In the genomic region with DNA sequence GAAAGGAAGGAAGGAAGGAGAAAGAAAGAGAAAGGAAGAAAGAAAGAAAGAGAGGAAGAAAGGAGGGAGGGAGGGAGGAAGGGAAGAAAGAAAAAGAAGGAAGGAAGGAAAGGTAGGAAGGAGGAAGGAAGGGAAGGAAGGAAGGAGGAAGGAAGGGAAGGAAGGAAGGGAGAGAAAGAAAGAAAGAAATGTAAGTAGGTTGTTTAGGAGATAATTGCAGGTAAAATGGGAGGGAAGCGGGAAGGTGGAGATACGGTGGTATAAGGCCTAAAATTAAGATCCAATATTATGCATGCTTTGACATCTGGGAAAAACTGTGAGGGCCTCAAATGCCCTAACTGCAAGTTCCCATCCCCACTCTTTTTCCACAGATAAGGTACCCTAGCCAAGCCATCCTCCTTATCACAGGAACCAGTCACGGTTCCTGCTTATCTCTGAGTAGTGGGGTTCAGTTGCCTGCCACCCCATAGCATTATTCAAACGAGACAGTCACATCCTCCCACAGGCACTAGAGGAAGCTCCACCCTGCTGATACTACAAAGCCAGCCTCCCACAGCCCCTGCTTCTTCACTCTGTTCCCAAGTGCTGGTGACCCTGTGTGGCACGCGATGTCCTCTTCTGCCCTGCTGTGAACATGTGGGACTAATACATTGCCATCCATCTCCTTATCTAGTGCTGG, we compare ENCODE assay signal across 12 cellular contexts. TPM values are rescaled to one million over a fixed set of nuclear protein-coding genes. Genes with fewer than 3 reads are reported as not detected.
DNase-seq lines count a peak whose midpoint lies in the region; ATAC-seq, FAIRE-seq and TF ChIP-seq lines count a peak whose summit lies in the region.
"Had no signal": no experiment of that assay in that cellular context is flagged by ENCODE, and none has a peak within 500 bp of the region (broad histone marks: within the 10 kb centered on the region; RNA-seq: fewer than 3 reads in every experiment).

No MANE protein-coding gene starts in this region.

- CTCF ChIA-PET in T-cell (lab: Charles Lee) (no interaction called here), endothelial cell of umbilical vein (lab: Charles Lee) (interaction anchor here (0.9 to 2.8 kb wide), 3 partner anchors 16 to 597 kb away, joined by 3 to 11 read pairs (median 3); no protein-coding TSS in a partner anchor)

- peak overlapping the region; percentile 89 to 95 for H3K27ac Mint-ChIP-seq in T-cell

- H3K4me1 ChIP-seq in endothelial cell of umbilical vein (ENCODE audit: control insufficient read depth, extremely low read depth, insufficient read depth, low read length): peaks cover 17% of the 10 kb centered on the region

- H3K4me1 Mint-ChIP-seq in T-cell: peaks cover 81 to 83% (median 81%) of the 10 kb centered on the region in 3 donors

- H2AFZ ChIP-seq in endothelial cell of umbilical vein (ENCODE audit: low read depth, low read length): peak overlapping the region; percentile 1

- FAIRE-seq in endothelial cell of umbilical vein (lab: Jason Lieb, UNC): peak; percentile 77
- FAIRE-seq: frontal cortex, GM18507 had no signal

- no peaks in the 10 kb centered on the region for H3K9me3 ChIP-seq in endothelial cell of umbilical vein (replicated peaks; ENCODE audit: control insufficient read depth, insufficient read depth, low read length)

- H3K4me2 ChIP-seq in endothelial cell of umbilical vein (ENCODE audit: insufficient read depth, low read length): no peak overlapping the region

- H3K27ac ChIP-seq in endothelial cell of umbilical vein (ENCODE audit: insufficient read depth, low read depth, low read length): no peak overlapping the region

- TF ChIP-seq CTCF in endothelial cell of umbilical vein (IDR thresholded peaks at IDR 0.05; ENCODE audit: extremely low read depth in 1 of 2, insufficient read depth in 1 of 2, low read depth in 1 of 2, low read length in 2 of 2): no peak

- H3K4me3 ChIP-seq in endothelial cell of umbilical vein (replicated peaks in 1 of 3; ENCODE audit: insufficient read depth in 1 of 3, low read depth in 1 of 3, low read length in 3 of 3): no peak overlapping the region

- H3K36me3 Mint-ChIP-seq in T-cell: no peaks in the 10 kb centered on the region

- intact Hi-C loops in endothelial cell of umbilical vein (cut with micrococcal nuclease): no loop called here

- no TSS peak for BruUV-seq in endothelial cell of umbilical vein (replicated peaks; lab: Mats Ljungman, UMichigan)

- no peaks in the 10 kb centered on the region for H4K20me1 ChIP-seq in endothelial cell of umbilical vein (replicated peaks; ENCODE audit: control insufficient read depth, extremely low read depth, insufficient read depth, low read length)

- dilution Hi-C loops in endothelial cell of umbilical vein (cut with MboI; ENCODE audit: extremely low pct_ligation_motif_present, low sequenced_read_pairs): no loop called here

- peak overlapping the region in 2 of 3 donors; percentile 38 to 82 for H3K4me3 Mint-ChIP-seq in T-cell

- POLR2A ChIA-PET in T-cell (lab: Charles Lee) (interaction anchor here in 1 of 2 donors (0.7 kb wide), 1 partner anchor 653 kb away, joined by 13 read pairs; no protein-coding TSS in a partner anchor), endothelial cell of umbilical vein (lab: Charles Lee) (no interaction called here)

- H3K9me1 ChIP-seq in endothelial cell of umbilical vein (replicated peaks; ENCODE audit: control insufficient read depth, extremely low read depth, insufficient read depth, low read length): no peaks in the 10 kb centered on the region

- peak; percentile 69 to 78 (median 75) for ATAC-seq in T-cell (replicated peaks in 1 of 4)

- no peaks in the 10 kb centered on the region for H3K36me3 ChIP-seq in endothelial cell of umbilical vein (ENCODE audit: control insufficient read depth in 2 of 2, extremely low read depth in 1 of 2, insufficient read depth in 2 of 2, low read length in 2 of 2)

- no peaks in the 10 kb centered on the region for H3K79me2 ChIP-seq in endothelial cell of umbilical vein (ENCODE audit: control insufficient read depth, insufficient read depth, low read length)

- no peaks in the 10 kb centered on the region for H3K27me3 ChIP-seq in endothelial cell of umbilical vein (ENCODE audit: control insufficient read depth in 2 of 2, insufficient read depth in 2 of 2, low read length in 2 of 2)

- no peak overlapping the region for H3K9ac ChIP-seq in endothelial cell of umbilical vein (replicated peaks; ENCODE audit: extremely low read depth, insufficient read depth, low read length)

- DNase-seq in T-cell (peak in 32 of 34 experiments; percentile 12 to 63 (median 35)), endothelial cell of umbilical vein (ENCODE audit: low read depth, low spot score) (peak; percentile 78), DMS153 treated with DMSO at 0.1 percent for 48 hours (lab: John Stamatoyannopoulos, UW; ENCODE audit: unreplicated experiment) (no peak), NCI-H510A treated with DMSO at 0.1 percent for 48 hours (lab: John Stamatoyannopoulos, UW) (no peak), RPMI8226 (no peak), NOMO-1 (lab: John Stamatoyannopoulos, UW; ENCODE audit: unreplicated experiment in 2 of 2) (no peak)
- DNase-seq in activated CD8-positive, alpha-beta memory T cell treated with anti-CD3 and anti-CD28 coated beads, Interleukin-2, amount 50 U/mL, for 4 hours: peak; percentile 34
- DNase-seq in stimulated activated CD8-positive, alpha-beta memory T cell treated with anti-CD3 and anti-CD28 coated beads, Interleukin-15, amount 100 ng/mL, for 1 hour (ENCODE audit: low read depth): peak; percentile 8
- DNase-seq: DMS53, substantia nigra had no signal

- no peak for TF ChIP-seq POLR2A in endothelial cell of umbilical vein (IDR thresholded peaks at IDR 0.05; ENCODE audit: low read depth, low read length)

- no peaks in the 10 kb centered on the region for H3K27me3 Mint-ChIP-seq in T-cell

- H3K9me3 Mint-ChIP-seq in T-cell: no peaks in the 10 kb centered on the region

TF ChIP-seq in endothelial cell of umbilical vein, 7 proteins besides CTCF, POLR2A, EP300 and RAD21:
- TF ChIP-seq EZH2 (IDR thresholded peaks at IDR 0.05; ENCODE audit: borderline replicate concordance, low read depth, low read length, severe bottlenecking): no peak
- TF ChIP-seq JUN (IDR thresholded peaks at IDR 0.05; ENCODE audit: borderline replicate concordance, insufficient read depth, insufficient read length, low read depth): no peak
- TF ChIP-seq, protein P1, sequence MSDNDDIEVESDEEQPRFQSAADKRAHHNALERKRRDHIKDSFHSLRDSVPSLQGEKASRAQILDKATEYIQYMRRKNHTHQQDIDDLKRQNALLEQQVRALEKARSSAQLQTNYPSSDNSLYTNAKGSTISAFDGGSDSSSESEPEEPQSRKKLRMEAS (IDR thresholded peaks at IDR 0.05; ENCODE audit: insufficient read depth, insufficient read length): no peak
- no peak for TF ChIP-seq MYC (IDR thresholded peaks at IDR 0.05; ENCODE audit: low read depth, low read length)
- peak; percentile 97 for TF ChIP-seq GATA2 (IDR thresholded peaks at IDR 0.05; ENCODE audit: insufficient read depth, insufficient read length, low read depth, low read length)
- peak; percentile 55 for TF ChIP-seq FOS (IDR thresholded peaks at IDR 0.05; ENCODE audit: borderline replicate concordance, insufficient read depth, low read length)
- peak; percentile 38 for TF ChIP-seq POLR2AphosphoS5 (IDR thresholded peaks at IDR 0.05; ENCODE audit: insufficient read depth, low read depth, low read length)

RNA-seq across cellular contexts. Expression of gene ST8SIA6, which starts 28.7 kb away (rescaled TPM):
- total RNA-seq in T-cell (1 to 10 TPM in 4 of 5 donors, under 1 TPM in 1; 0.95 to 4.0 (median 1.7) TPM), endothelial cell of umbilical vein (0.35 and 0.51 TPM in 2 replicates)
- 0.40 TPM in 2 replicates for polyA plus RNA-seq in endothelial cell of umbilical vein
- polyA plus RNA-seq in endothelial cell of umbilical vein (2011; cell fraction: cytosol; rRNA removed): 0.40 and 0.42 TPM in 2 replicates
- 0.24 and 0.49 TPM in 2 replicates for polyA plus RNA-seq in endothelial cell of umbilical vein (2011; cell fraction: nucleus; rRNA removed)
- 0.21 and 0.34 TPM in 2 replicates for polyA plus RNA-seq in endothelial cell of umbilical vein (2012)
- 0.44 and 0.70 TPM in 2 replicates for polyA minus RNA-seq in endothelial cell of umbilical vein
- not detected for polyA minus RNA-seq in endothelial cell of umbilical vein (2011; cell fraction: cytosol; rRNA and poly(A)+ RNA removed)
- polyA minus RNA-seq in endothelial cell of umbilical vein (2011; cell fraction: nucleus; rRNA and poly(A)+ RNA removed): 0.43 and 0.82 TPM in 2 replicates

Comparison
In these comparisons a context has a peak if more than half of its experiments do, and no peak if none do; other contexts are left out.
1. DNase-seq: peak in T-cell (32 of 34), activated CD8-positive, alpha-beta memory T cell treated with anti-CD3 and anti-CD28 coated beads, Interleukin-2, amount 50 U/mL, for 4 hours (single experiment), endothelial cell of umbilical vein (single experiment) and stimulated activated CD8-positive, alpha-beta memory T cell treated with anti-CD3 and anti-CD28 coated beads, Interleukin-15, amount 100 ng/mL, for 1 hour (single experiment); none in DMS153 treated with DMSO at 0.1 percent for 48 hours (single experiment), NCI-H510A treated with DMSO at 0.1 percent for 48 hours (single experiment), RPMI8226 (single experiment) and NOMO-1 (0 of 2).